Comparison of ENCODE assay signal across 8 cellular contexts in the genomic region with DNA sequence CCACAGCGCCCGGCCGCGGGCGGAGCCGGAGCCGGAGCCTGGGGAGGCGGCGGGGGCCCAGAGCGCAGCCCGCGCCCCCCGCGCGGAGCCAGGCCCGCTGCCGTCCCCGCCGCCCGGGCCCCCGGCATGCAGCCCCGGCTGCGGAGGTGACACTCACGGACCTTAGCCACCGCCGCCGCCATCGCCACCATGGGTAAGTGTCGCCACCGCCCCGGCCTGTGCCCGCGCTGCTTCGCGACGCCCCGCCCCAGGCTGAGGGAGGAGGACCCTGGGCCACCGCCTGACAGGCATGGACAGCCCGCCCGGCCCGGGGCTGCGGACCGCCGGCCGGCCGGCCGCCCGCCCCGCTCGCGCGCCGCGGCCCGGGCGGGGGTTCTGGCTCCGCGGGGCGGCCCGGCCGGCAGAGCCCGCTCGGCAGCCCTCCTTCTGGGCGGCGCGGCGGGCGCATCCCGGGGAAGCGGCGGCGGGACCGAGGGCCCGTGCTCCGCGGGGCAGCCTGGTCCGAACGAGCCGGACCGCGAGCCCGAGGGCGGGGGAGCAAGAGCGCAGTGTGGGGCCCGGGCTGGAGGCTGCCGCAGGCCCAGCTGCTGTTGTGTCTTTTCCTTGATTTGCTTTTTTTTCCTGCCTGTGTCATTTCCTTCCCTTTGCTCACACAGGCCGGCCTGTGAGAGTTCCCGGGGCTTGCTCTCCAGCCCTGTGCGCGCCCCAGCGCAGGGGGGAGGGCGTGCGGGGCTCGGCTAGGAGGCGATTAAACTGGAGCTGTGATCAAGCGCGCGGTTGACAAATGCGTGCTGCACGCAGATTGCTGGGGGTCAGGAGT. TPM values are rescaled to one million over a fixed set of nuclear protein-coding genes. Genes with fewer than 3 reads are reported as not detected.
DNase-seq lines count a peak whose midpoint lies in the region; ATAC-seq and TF ChIP-seq lines count a peak whose summit lies in the region.

No MANE protein-coding gene starts in this region.

- H3K27me3 ChIP-seq in Karpas-422 (ENCODE audit: low read length) = no peaks in the 10 kb centered on the region

- H3K9ac ChIP-seq in Karpas-422 (ENCODE audit: low read length) = peak overlapping the region; percentile 88

- peaks cover 32% of the 10 kb centered on the region for H3K4me1 ChIP-seq in Karpas-422 (ENCODE audit: low read length)

- H4K20me1 ChIP-seq in Karpas-422 (ENCODE audit: insufficient read depth, low read depth, low read length) = peaks cover 11% of the 10 kb centered on the region; the same call in 1 of the 2 replicates

- DNase-seq in ELF-1 (ENCODE audit: low read depth, low spot score) (peak; percentile 68), Karpas-422 (peak; percentile 80), T-helper 22 cell (ENCODE audit: low read depth) (peak; percentile 55), astrocyte of the cerebellum (ENCODE audit: low read depth) (no peak), hepatic stellate cell (ENCODE audit: low spot score) (peak; percentile 73), pulmonary artery endothelial cell (ENCODE audit: low read depth, low spot score) (peak; percentile 72), NCI-H2107 (lab: John Stamatoyannopoulos, UW) (no peak)

- no peaks in the 10 kb centered on the region for H3K36me3 ChIP-seq in Karpas-422 (ENCODE audit: insufficient read depth, low read length)

- H3K4me2 ChIP-seq in Karpas-422 (ENCODE audit: low read depth, low read length, poor library complexity, severe bottlenecking) = peak overlapping the region; percentile 92

- no peaks in the 10 kb centered on the region for H3K9me2 ChIP-seq in Karpas-422 (replicated peaks; ENCODE audit: insufficient read depth, low read length)

- ATAC-seq in GM21825 (IDR thresholded peaks at IDR 0.05; ENCODE audit: unreplicated experiment) = peak; percentile 31

- TF ChIP-seq CTCF in astrocyte of the cerebellum (IDR thresholded peaks at IDR 0.05; ENCODE audit: low read depth, low read length, missing control alignments) = no peak

- H3K4me3 ChIP-seq in Karpas-422 (ENCODE audit: low read length) = peak overlapping the region; percentile 87
- peak overlapping the region; percentile 70 for H3K4me3 ChIP-seq in astrocyte of the cerebellum (ENCODE audit: low read depth, low read length)

- in situ Hi-C loops in astrocyte of the cerebellum (cut with HindIII; ENCODE audit: low sequenced_read_pairs) = loop anchor here (5.0 kb wide), 1 partner anchor 55 kb away; no protein-coding TSS in a partner anchor

- H3K79me2 ChIP-seq in Karpas-422 (ENCODE audit: low read length) = peaks cover 48% of the 10 kb centered on the region

- peak overlapping the region; percentile 73; the same call in 1 of the 2 replicates for H2AFZ ChIP-seq in Karpas-422 (ENCODE audit: low read length)

- H3K9me3 ChIP-seq in Karpas-422 (ENCODE audit: low read length) = no peaks in the 10 kb centered on the region

- no peak overlapping the region for H3K27ac ChIP-seq in Karpas-422 (ENCODE audit: low read length)

RNA-seq across cellular contexts. Expression of a gene that starts 0.6 kb away (rescaled TPM):
- total RNA-seq in Karpas-422 (2014; rRNA removed; shearing (Covaris generic); ENCODE audit: low replicate concordance) = 17.8 and 43.4 TPM in 2 replicates
- 104 and 125 TPM in 2 replicates for total RNA-seq in pulmonary artery endothelial cell

RNA-seq across cellular contexts. Expression of a gene that starts 22.1 kb away (rescaled TPM):
- total RNA-seq in Karpas-422 (2014; rRNA removed; shearing (Covaris generic); ENCODE audit: low replicate concordance) = 10.7 and 17.9 TPM in 2 replicates
- total RNA-seq in pulmonary artery endothelial cell = 24.3 and 27.2 TPM in 2 replicates

Comparison
In these comparisons a context has a peak if more than half of its experiments do, and no peak if none do; other contexts are left out.
1. DNase-seq: peak in ELF-1 (single experiment), Karpas-422 (single experiment), T-helper 22 cell (single experiment), hepatic stellate cell (single experiment) and pulmonary artery endothelial cell (single experiment); none in astrocyte of the cerebellum (single experiment) and NCI-H2107 (single experiment).